In the genomic region with DNA sequence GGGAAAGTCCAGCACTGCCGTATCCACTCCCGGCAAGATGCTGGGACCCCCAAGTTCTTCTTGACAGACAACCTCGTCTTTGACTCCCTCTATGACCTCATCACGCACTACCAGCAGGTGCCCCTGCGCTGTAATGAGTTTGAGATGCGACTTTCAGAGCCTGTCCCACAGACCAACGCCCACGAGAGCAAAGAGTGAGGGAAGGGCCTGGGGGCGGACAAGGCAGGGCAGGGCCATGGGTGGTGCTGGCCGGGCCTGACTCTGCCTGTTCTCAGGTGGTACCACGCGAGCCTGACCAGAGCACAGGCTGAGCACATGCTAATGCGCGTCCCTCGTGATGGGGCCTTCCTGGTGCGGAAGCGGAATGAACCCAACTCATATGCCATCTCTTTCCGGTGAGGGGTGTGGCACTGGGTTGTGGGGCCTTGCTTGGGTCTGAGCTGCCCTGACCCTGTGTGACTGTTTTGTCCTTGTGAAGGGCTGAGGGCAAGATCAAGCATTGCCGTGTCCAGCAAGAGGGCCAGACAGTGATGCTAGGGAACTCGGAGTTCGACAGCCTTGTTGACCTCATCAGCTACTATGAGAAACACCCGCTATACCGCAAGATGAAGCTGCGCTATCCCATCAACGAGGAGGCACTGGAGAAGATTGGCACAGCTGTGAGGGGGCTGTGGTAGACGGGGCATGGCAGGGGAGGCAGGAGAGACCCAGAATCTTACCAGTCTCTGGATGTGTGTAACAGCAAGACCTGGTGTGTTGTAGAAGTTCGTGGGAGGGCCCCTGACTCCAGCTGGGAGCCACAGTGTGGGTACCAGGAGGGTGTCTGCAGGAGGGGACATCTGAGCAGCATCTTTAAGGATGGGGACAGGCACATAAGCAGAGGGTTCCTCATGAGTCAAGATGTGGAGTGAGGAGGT, we compare ENCODE assay signal across 17 cellular contexts. TPM values are rescaled to one million over a fixed set of nuclear protein-coding genes. Genes with fewer than 3 reads are reported as not detected.
DNase-seq lines count a peak whose midpoint lies in the region; ATAC-seq and TF ChIP-seq lines count a peak whose summit lies in the region.
"Had no signal": no experiment of that assay in that cellular context is flagged by ENCODE, and none has a peak within 500 bp of the region (broad histone marks: within the 10 kb centered on the region; RNA-seq: fewer than 3 reads in every experiment).

No MANE protein-coding gene starts in this region.

- 89 to 92% (median 92%) methylated on average over 25 to 27 of the region's 27 CpGs for WGBS in stomach, 5 donors
- WGBS in esophagus squamous epithelium, 2 donors, result 80 to 89% methylated on average over 8 to 11 of the region's 27 CpGs

- DNase-seq in A673 (ENCODE audit: low spot score) (no peak), immature natural killer cell (no peak), NCI-H748 treated with DMSO at 0.1 percent for 48 hours (lab: John Stamatoyannopoulos, UW) (no peak), ACHN (no peak), stomach (no peak), esophagus squamous epithelium (lab: John Stamatoyannopoulos, UW) (no peak)
- DNase-seq in CD4-positive, alpha-beta T cell, result no peak
- no peak for DNase-seq in activated T-helper 1 cell treated with anti-CD3 and anti-CD28 coated beads, Interleukin-12 subunit alpha, Interleukin-12 subunit beta, Interleukin-2, Interleukin-4 antibody, amounts not matched to agents 30 ng/mL and 10 ng/mL and 1 ng/mL, durations not matched to agents 14 hours and 24 hours and 36 hours (ENCODE audit: low spot score)
- DNase-seq: central memory CD4-positive, alpha-beta T cell; erythroblast; heart right ventricle; SIG-M5; stimulated activated CD4-positive, alpha-beta T cell treated with anti-CD3 and anti-CD28 coated beads, Interleukin-4, amount 100 ng/mL, for 24 hours; stimulated activated naive CD4-positive, alpha-beta T cell had no signal

- peaks cover 82% of the 10 kb centered on the region for H3K36me3 ChIP-seq in A673 (ENCODE audit: insufficient read depth, low read length, poor library complexity, severe bottlenecking)
- H3K36me3 ChIP-seq in stomach, result peaks cover 75 to 99% (median 94%) of the 10 kb centered on the region in 4 donors
- H3K36me3 ChIP-seq in esophagus squamous epithelium, result peaks cover 44 to 98% (median 50%) of the 10 kb centered on the region in 3 donors

- H3K4me3 Mint-ChIP-seq in CD4-positive, alpha-beta T cell, result no peak overlapping the region
- H3K4me3 Mint-ChIP-seq in activated T-helper 1 cell treated with anti-CD3 and anti-CD28 coated beads, Interleukin-12 subunit alpha, Interleukin-12 subunit beta, Interleukin-2, Interleukin-4 antibody, amounts not matched to agents 30 ng/mL and 10 ng/mL and 1 ng/mL, durations not matched to agents 14 hours and 24 hours and 36 hours, result no peak overlapping the region
- peak overlapping the region in 3 of 5 donors; percentile 23 to 46 (median 39) for H3K4me3 Mint-ChIP-seq in immature natural killer cell

- peak overlapping the region; percentile 96 for H3K27ac Mint-ChIP-seq in CD4-positive, alpha-beta T cell
- H3K27ac Mint-ChIP-seq in activated T-helper 1 cell treated with anti-CD3 and anti-CD28 coated beads, Interleukin-12 subunit alpha, Interleukin-12 subunit beta, Interleukin-2, Interleukin-4 antibody, amounts not matched to agents 30 ng/mL and 10 ng/mL and 1 ng/mL, durations not matched to agents 14 hours and 24 hours and 36 hours, result peak overlapping the region; percentile 50
- no peak overlapping the region for H3K27ac Mint-ChIP-seq in immature natural killer cell

- H3K27ac ChIP-seq in A673 (ENCODE audit: low read depth, low read length, poor library complexity, severe bottlenecking) (no peak overlapping the region), stomach (no peak overlapping the region), esophagus squamous epithelium (no peak overlapping the region)
- H3K27ac ChIP-seq in CD4-positive, alpha-beta T cell (ENCODE audit: low read depth, low read length), result peak overlapping the region; percentile 44
- H3K27ac ChIP-seq: C4-2B, heart right ventricle, VCaP had no signal

- in situ Hi-C loops in ACHN (cut with HindIII; ENCODE audit: low pct_ligation_motif_present, low pct_unique_long_range_greater_than_20kb, low sequenced_read_pairs), result no loop called here

- H3K4me1 Mint-ChIP-seq in CD4-positive, alpha-beta T cell (ENCODE audit: low read depth), result peaks cover 48% of the 10 kb centered on the region
- H3K4me1 Mint-ChIP-seq in activated T-helper 1 cell treated with anti-CD3 and anti-CD28 coated beads, Interleukin-12 subunit alpha, Interleukin-12 subunit beta, Interleukin-2, Interleukin-4 antibody, amounts not matched to agents 30 ng/mL and 10 ng/mL and 1 ng/mL, durations not matched to agents 14 hours and 24 hours and 36 hours (ENCODE audit: low read depth), result peaks cover 27% of the 10 kb centered on the region
- peaks cover 24 to 36% of the 10 kb centered on the region in 2 donors for H3K4me1 Mint-ChIP-seq in immature natural killer cell

- H3K27me3 ChIP-seq in A673 (replicated peaks; ENCODE audit: insufficient read depth, low read depth, low read length, poor library complexity), result no peaks in the 10 kb centered on the region
- H3K27me3 ChIP-seq in CD4-positive, alpha-beta T cell (ENCODE audit: control insufficient read depth, insufficient read depth, low read length), result no peaks in the 10 kb centered on the region
- H3K27me3 ChIP-seq in stomach, result no peaks in the 10 kb centered on the region
- no peaks in the 10 kb centered on the region for H3K27me3 ChIP-seq in esophagus squamous epithelium
- H3K27me3 ChIP-seq: heart right ventricle had no signal

- H3K4me3 ChIP-seq in A673 (ENCODE audit: low read depth, low read length, poor library complexity, severe bottlenecking) (no peak overlapping the region), stomach (no peak overlapping the region), esophagus squamous epithelium (no peak overlapping the region)
- H3K4me3 ChIP-seq: heart right ventricle had no signal

- TF ChIP-seq EP300 in stomach (IDR thresholded peaks at IDR 0.05), result no peak

- CTCF ChIA-PET in A673 (lab: Charles Lee), result no interaction called here
- CTCF ChIA-PET in CD4-positive, alpha-beta T cell (lab: Charles Lee), result interaction anchor here (1.8 kb wide), 1 partner anchor 31 kb away, joined by 5 read pairs; no protein-coding TSS in a partner anchor

- H3K9me3 ChIP-seq in A673 (ENCODE audit: low read depth, low read length, poor library complexity, severe bottlenecking), result no peaks in the 10 kb centered on the region
- H3K9me3 ChIP-seq in CD4-positive, alpha-beta T cell (ENCODE audit: control insufficient read depth, low read length), result no peaks in the 10 kb centered on the region
- H3K9me3 ChIP-seq in stomach, result no peaks in the 10 kb centered on the region
- H3K9me3 ChIP-seq in esophagus squamous epithelium, result no peaks in the 10 kb centered on the region
- H3K9me3 ChIP-seq: heart right ventricle had no signal

- H3K9me3 Mint-ChIP-seq in CD4-positive, alpha-beta T cell, result no peaks in the 10 kb centered on the region
- H3K9me3 Mint-ChIP-seq in activated T-helper 1 cell treated with anti-CD3 and anti-CD28 coated beads, Interleukin-12 subunit alpha, Interleukin-12 subunit beta, Interleukin-2, Interleukin-4 antibody, amounts not matched to agents 30 ng/mL and 10 ng/mL and 1 ng/mL, durations not matched to agents 14 hours and 24 hours and 36 hours, result no peaks in the 10 kb centered on the region
- no peaks in the 10 kb centered on the region for H3K9me3 Mint-ChIP-seq in immature natural killer cell

- ATAC-seq in CD4-positive, alpha-beta T cell (ENCODE audit: poor library complexity), result no peak
- ATAC-seq: heart right ventricle, right cardiac atrium had no signal

- TF ChIP-seq POLR2A in stomach (IDR thresholded peaks at IDR 0.05) (no peak), esophagus squamous epithelium (IDR thresholded peaks at IDR 0.05) (no peak)

- no peaks in the 10 kb centered on the region for H3K4me1 ChIP-seq in A673 (ENCODE audit: insufficient read depth, low read length, poor library complexity, severe bottlenecking)
- peaks cover 0 to 9% (median 6%) of the 10 kb centered on the region in 4 donors for H3K4me1 ChIP-seq in stomach
- H3K4me1 ChIP-seq in esophagus squamous epithelium, result peaks cover under 1 to 26% (median 5%) of the 10 kb centered on the region in 3 donors

- H3K36me3 Mint-ChIP-seq in CD4-positive, alpha-beta T cell (ENCODE audit: low read depth), result peaks cover 96% of the 10 kb centered on the region
- peaks cover 74% of the 10 kb centered on the region for H3K36me3 Mint-ChIP-seq in activated T-helper 1 cell treated with anti-CD3 and anti-CD28 coated beads, Interleukin-12 subunit alpha, Interleukin-12 subunit beta, Interleukin-2, Interleukin-4 antibody, amounts not matched to agents 30 ng/mL and 10 ng/mL and 1 ng/mL, durations not matched to agents 14 hours and 24 hours and 36 hours (ENCODE audit: low read depth)
- peaks cover 41 to 81% (median 67%) of the 10 kb centered on the region in 3 donors for H3K36me3 Mint-ChIP-seq in immature natural killer cell

- TF ChIP-seq CTCF in A673 (conservative IDR thresholded peaks at IDR 0.05; ENCODE audit: low read depth, low read length) (no peak), stomach (IDR thresholded peaks at IDR 0.05) (no peak), esophagus squamous epithelium (IDR thresholded peaks at IDR 0.05) (no peak)
- no peak for TF ChIP-seq CTCF in CD4-positive, alpha-beta T cell (IDR thresholded peaks at IDR 0.05)

- intact Hi-C loops in A673 (cut with micrococcal nuclease; ENCODE audit: unreplicated experiment), result no loop called here
- intact Hi-C loops in CD4-positive, alpha-beta T cell (cut with DNase I, micrococcal nuclease), result no loop called here
- intact Hi-C loops in activated T-helper 1 cell treated with anti-CD3 and anti-CD28 coated beads, Interleukin-12 subunit alpha, Interleukin-12 subunit beta, Interleukin-2, Interleukin-4 antibody, amounts not matched to agents 30 ng/mL and 10 ng/mL and 1 ng/mL, durations not matched to agents 14 hours and 24 hours and 36 hours (cut with micrococcal nuclease), result no loop called here
- intact Hi-C loops in stomach (cut with DNase I; ENCODE audit: low total_unique reads), result no loop called here
- intact Hi-C loops in esophagus squamous epithelium (cut with DNase I), result no loop called here

- BruUV-seq in A673 (replicated peaks; lab: Mats Ljungman, UMichigan), result TSS peak; percentile 40

- no peaks in the 10 kb centered on the region for H3K27me3 Mint-ChIP-seq in CD4-positive, alpha-beta T cell
- no peaks in the 10 kb centered on the region for H3K27me3 Mint-ChIP-seq in activated T-helper 1 cell treated with anti-CD3 and anti-CD28 coated beads, Interleukin-12 subunit alpha, Interleukin-12 subunit beta, Interleukin-2, Interleukin-4 antibody, amounts not matched to agents 30 ng/mL and 10 ng/mL and 1 ng/mL, durations not matched to agents 14 hours and 24 hours and 36 hours (ENCODE audit: insufficient read depth)
- peaks cover 6 to 8% (median 7%) of the 10 kb centered on the region in 3 donors for H3K27me3 Mint-ChIP-seq in immature natural killer cell (ENCODE audit: low read depth in 3 of 3)

- POLR2A ChIA-PET in A673 (lab: Charles Lee; ENCODE audit: low non-redundant PET), result no interaction called here
- POLR2A ChIA-PET in CD4-positive, alpha-beta T cell (lab: Charles Lee), result interaction anchor here (1.2 to 2.0 kb wide), 2 partner anchors 9 to 25 kb away, joined by 3 to 7 read pairs; no protein-coding TSS in a partner anchor

RNA-seq across cellular contexts. Expression of gene PLCG1, which starts 29.1 kb away (rescaled TPM):
- total RNA-seq in A673 (2021) (146 and 174 TPM in 2 replicates), stomach (100 to 1,000 TPM in 2 of 5 donors, 10 to 100 TPM in 3; 37.9 to 576 (median 86.1) TPM), esophagus squamous epithelium (10 to 100 TPM; 30.4 to 84.7 (median 47.8) TPM)
- 100 to 1,000 TPM; 387 to 404 TPM for total RNA-seq in CD4-positive, alpha-beta T cell
- total RNA-seq in activated T-helper 1 cell treated with anti-CD3 and anti-CD28 coated beads, Interleukin-12 subunit alpha, Interleukin-12 subunit beta, Interleukin-2, Interleukin-4 antibody, amounts not matched to agents 30 ng/mL and 10 ng/mL and 1 ng/mL, durations not matched to agents 14 hours and 24 hours and 36 hours, result 203 and 205 TPM in 2 replicates
- polyA plus RNA-seq in immature natural killer cell (10 to 100 TPM in 1 of 3 donors, 1 to 10 TPM in 2; 3.2 to 31.4 (median 7.5) TPM), stomach (10 to 100 TPM; 16.3 to 32.9 (median 17.5) TPM)

Comparison
In these comparisons a context has a peak if more than half of its experiments do, and no peak if none do; other contexts are left out.
1. H3K27ac Mint-ChIP-seq: peak in CD4-positive, alpha-beta T cell (single experiment) and activated T-helper 1 cell treated with anti-CD3 and anti-CD28 coated beads, Interleukin-12 subunit alpha, Interleukin-12 subunit beta, Interleukin-2, Interleukin-4 antibody, amounts not matched to agents 30 ng/mL and 10 ng/mL and 1 ng/mL, durations not matched to agents 14 hours and 24 hours and 36 hours (single experiment); none in immature natural killer cell (0 of 6).
2. H3K4me3 Mint-ChIP-seq: peak in immature natural killer cell (3 of 5); none in CD4-positive, alpha-beta T cell (single experiment) and activated T-helper 1 cell treated with anti-CD3 and anti-CD28 coated beads, Interleukin-12 subunit alpha, Interleukin-12 subunit beta, Interleukin-2, Interleukin-4 antibody, amounts not matched to agents 30 ng/mL and 10 ng/mL and 1 ng/mL, durations not matched to agents 14 hours and 24 hours and 36 hours (single experiment).